In the genomic region with DNA sequence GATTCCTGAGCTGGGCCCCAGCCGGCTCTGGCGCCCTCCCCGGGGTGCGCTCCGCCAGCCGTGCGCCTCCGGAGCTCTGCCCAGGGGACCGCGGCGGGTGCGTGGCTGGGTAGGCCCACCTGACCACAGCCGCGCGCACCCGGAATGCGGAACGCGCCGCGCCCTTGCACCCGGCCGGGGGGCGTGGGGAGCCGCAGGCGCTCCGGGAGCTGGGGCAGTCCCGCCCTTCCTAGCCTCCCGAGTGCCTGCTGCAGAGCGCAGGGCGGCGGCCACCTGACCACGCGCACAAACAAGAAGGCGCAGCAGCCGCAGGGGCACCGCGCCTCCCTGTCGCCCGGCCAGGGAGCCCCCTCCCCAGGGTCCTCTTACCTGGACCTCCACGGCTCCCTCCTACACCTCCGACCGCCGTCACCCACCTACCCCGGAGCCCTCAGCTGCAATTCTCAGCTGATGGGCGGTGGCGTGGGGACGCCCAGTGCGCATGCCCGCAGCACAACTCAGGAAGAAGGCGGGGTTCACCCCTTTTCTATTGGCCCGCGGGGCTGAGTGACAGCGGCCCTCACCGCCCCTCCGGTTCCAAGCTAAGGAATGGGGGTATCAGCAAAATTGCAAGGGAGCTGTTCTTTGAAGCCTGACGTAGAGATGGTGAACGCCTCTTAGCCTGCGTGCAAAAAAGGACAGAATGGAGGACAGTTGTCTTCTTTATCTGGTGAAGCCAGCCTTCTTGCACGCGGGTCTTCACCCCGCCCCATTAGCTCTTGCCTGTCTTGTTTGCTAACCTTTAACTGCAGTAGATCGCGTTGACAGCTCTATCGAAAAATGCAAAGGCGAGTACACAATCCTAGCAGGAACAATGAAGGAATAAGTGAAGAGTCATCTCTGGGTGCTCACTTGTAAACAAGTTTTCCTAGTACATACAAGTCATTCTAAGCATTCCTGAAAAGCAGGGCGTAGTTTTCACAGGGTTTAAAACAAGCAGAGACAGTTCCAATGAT, we compare ENCODE assay signal across 8 cellular contexts. TPM values are rescaled to one million over a fixed set of nuclear protein-coding genes. Genes with fewer than 3 reads are reported as not detected.
A peak's percentile ranks its signal among the peaks of the same experiment; 100 is the strongest.
DNase-seq lines count a peak whose midpoint lies in the region; ATAC-seq and TF ChIP-seq lines count a peak whose summit lies in the region.

A gene with protein sequence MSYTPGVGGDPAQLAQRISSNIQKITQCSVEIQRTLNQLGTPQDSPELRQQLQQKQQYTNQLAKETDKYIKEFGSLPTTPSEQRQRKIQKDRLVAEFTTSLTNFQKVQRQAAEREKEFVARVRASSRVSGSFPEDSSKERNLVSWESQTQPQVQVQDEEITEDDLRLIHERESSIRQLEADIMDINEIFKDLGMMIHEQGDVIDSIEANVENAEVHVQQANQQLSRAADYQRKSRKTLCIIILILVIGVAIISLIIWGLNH (minus strand): TSS at position 479 of the 995 bp plus-strand sequence. CDS start 9,586 bp downstream, outside the sequence.

- H3K79me2 ChIP-seq in smooth muscle cell (ENCODE audit: low read depth): peaks cover 45% of the 10 kb centered on the region

- peak within 1 kb of the TSS; percentile 73 for H3K4me3 ChIP-seq in smooth muscle cell

- no peak for TF ChIP-seq CTCF in smooth muscle cell (IDR thresholded peaks at IDR 0.05; ENCODE audit: borderline replicate concordance, insufficient read depth, poor library complexity, severe bottlenecking)

- H3K36me3 ChIP-seq in smooth muscle cell (ENCODE audit: low read depth): no peaks in the 10 kb centered on the region

- H3K9me3 ChIP-seq in smooth muscle cell (replicated peaks; ENCODE audit: low read depth): no peaks in the 10 kb centered on the region

- 2% methylated on average over 67 of the region's 67 CpGs for WGBS in smooth muscle cell (ENCODE audit: low lambda C conversion rate)

- H3K27ac ChIP-seq in caudate nucleus (ENCODE audit: low read depth, low read length) (peak within 1 kb of the TSS; percentile 96), smooth muscle cell (ENCODE audit: low read depth) (peak within 1 kb of the TSS; percentile 10)

- H3F3A ChIP-seq in smooth muscle cell (ENCODE audit: low read depth): no peaks in the 10 kb centered on the region

- peak within 1 kb of the TSS; percentile 84 for H3K4me2 ChIP-seq in smooth muscle cell

- peak within 1 kb of the TSS; percentile 84 for H2AFZ ChIP-seq in smooth muscle cell (ENCODE audit: low read depth)

- DNase-seq in AG08395 (ENCODE audit: low spot score) (peak; percentile 97), NCI-H226 (peak; percentile 85), caudate nucleus (lab: John Stamatoyannopoulos, UW) (peak in 60 of 61 donors; percentile 57 to 97 (median 91)), iPS-NIHi7 (ENCODE audit: extremely low spot score) (peak; percentile 96), smooth muscle cell (lab: John Stamatoyannopoulos, UW; ENCODE audit: unreplicated experiment) (peak; percentile 71)
- DNase-seq in activated CD4-positive, CD25-positive, alpha-beta regulatory T cell (lab: John Stamatoyannopoulos, UW): peak; percentile 63 to 70 (median 66)

- H4K20me1 ChIP-seq in smooth muscle cell (ENCODE audit: low read depth): peaks cover 38% of the 10 kb centered on the region

- ATAC-seq in GM18907 (IDR thresholded peaks at IDR 0.05; ENCODE audit: unreplicated experiment) (peak; percentile 94), HG03139 (IDR thresholded peaks at IDR 0.05; ENCODE audit: unreplicated experiment) (peak; percentile 83)

- H3K27me3 ChIP-seq in smooth muscle cell (ENCODE audit: low read depth): peaks cover 19% of the 10 kb centered on the region

- peaks cover 12% of the 10 kb centered on the region for H3K4me1 ChIP-seq in smooth muscle cell (ENCODE audit: low read depth)

- H3K9ac ChIP-seq in smooth muscle cell (ENCODE audit: low read depth): peak within 1 kb of the TSS; percentile 41

RNA-seq across cellular contexts. Expression of the gene that starts here (rescaled TPM):
- total RNA-seq in smooth muscle cell: 25.6 and 27.4 TPM in 2 replicates
- 22.0 and 26.0 TPM in 2 replicates for polyA plus RNA-seq in smooth muscle cell

Comparison
In these comparisons a context has a peak if more than half of its experiments do, and no peak if none do; other contexts are left out.
1. Peak in every context shown above with its lines: DNase-seq, ATAC-seq, H3K4me3 ChIP-seq and H3K27ac ChIP-seq.